Comparison of ENCODE assay signal across 1 cellular context in the genomic region with DNA sequence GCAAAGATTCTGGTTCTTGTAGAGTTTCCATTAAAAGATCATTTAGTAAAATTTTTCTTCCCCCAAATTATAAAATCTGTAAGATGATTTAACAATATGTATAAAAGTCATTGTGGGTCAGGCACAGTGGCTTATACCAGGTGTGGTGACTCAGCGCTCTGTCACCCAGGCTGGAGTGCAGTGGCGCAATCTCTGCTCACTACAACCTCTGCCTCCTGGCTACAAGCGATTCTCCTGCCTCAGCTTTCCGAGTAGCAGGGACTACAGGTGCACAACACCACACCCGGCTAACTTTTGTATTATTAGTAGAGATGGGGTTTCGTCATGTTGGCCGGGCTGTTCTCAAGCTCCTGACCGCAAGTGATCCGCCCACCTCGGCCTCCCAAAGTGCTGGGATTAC.
A peak's percentile ranks its signal among the peaks of the same experiment; 100 is the strongest.
TF ChIP-seq lines count a peak whose summit lies in the region.

No MANE protein-coding gene starts in this region.

TF ChIP-seq in HepG2, 621 proteins besides CTCF, POLR2A, EP300 and RAD21:
- TF ChIP-seq, protein P1, sequence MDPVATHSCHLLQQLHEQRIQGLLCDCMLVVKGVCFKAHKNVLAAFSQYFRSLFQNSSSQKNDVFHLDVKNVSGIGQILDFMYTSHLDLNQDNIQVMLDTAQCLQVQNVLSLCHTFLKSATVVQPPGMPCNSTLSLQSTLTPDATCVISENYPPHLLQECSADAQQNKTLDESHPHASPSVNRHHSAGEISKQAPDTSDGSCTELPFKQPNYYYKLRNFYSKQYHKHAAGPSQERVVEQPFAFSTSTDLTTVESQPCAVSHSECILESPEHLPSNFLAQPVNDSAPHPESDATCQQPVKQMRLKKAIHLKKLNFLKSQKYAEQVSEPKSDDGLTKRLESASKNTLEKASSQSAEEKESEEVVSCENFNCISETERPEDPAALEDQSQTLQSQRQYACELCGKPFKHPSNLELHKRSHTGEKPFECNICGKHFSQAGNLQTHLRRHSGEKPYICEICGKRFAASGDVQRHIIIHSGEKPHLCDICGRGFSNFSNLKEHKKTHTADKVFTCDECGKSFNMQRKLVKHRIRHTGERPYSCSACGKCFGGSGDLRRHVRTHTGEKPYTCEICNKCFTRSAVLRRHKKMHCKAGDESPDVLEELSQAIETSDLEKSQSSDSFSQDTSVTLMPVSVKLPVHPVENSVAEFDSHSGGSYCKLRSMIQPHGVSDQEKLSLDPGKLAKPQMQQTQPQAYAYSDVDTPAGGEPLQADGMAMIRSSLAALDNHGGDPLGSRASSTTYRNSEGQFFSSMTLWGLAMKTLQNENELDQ (CRISPR knock-in tag; IDR thresholded peaks at IDR 0.05; ENCODE audit: borderline replicate concordance): no peak
- TF ChIP-seq CEBPB (IDR thresholded peaks at IDR 0.05; ENCODE audit: borderline replicate concordance, low read depth, low read length) (peak; percentile 80; the same call in 1 of the 2 replicates), ZNF441 (CRISPR knock-in tag; IDR thresholded peaks at IDR 0.05; ENCODE audit: borderline replicate concordance) (no peak), TARDBP (CRISPR knock-in tag; IDR thresholded peaks at IDR 0.05) (no peak), ZBTB38 (CRISPR knock-in tag; IDR thresholded peaks at IDR 0.05) (no peak), CEBPG (CRISPR knock-in tag; IDR thresholded peaks at IDR 0.05) (peak; percentile 76), ZNF44 (CRISPR knock-in tag; IDR thresholded peaks at IDR 0.05) (no peak), MEIS2 (CRISPR knock-in tag; IDR thresholded peaks at IDR 0.05) (no peak), PLRG1 (conservative IDR thresholded peaks at IDR 0.05) (no peak), ZNF256 (CRISPR knock-in tag; conservative IDR thresholded peaks at IDR 0.05) (no peak), SPEN (CRISPR knock-in tag; IDR thresholded peaks at IDR 0.05; ENCODE audit: low read depth) (no peak), CHD4 (IDR thresholded peaks at IDR 0.05; ENCODE audit: borderline replicate concordance, low read length) (no peak), ZNF552 (CRISPR knock-in tag; IDR thresholded peaks at IDR 0.05; ENCODE audit: borderline replicate concordance) (no peak), NBN (conservative IDR thresholded peaks at IDR 0.05) (no peak), FOSL2 (CRISPR knock-in tag; IDR thresholded peaks at IDR 0.05) (peak; percentile 91), MAFF (IDR thresholded peaks at IDR 0.05; ENCODE audit: low read depth, low read length) (peak; percentile 9; the same call in 1 of the 2 replicates), NCOA5 (CRISPR knock-in tag; IDR thresholded peaks at IDR 0.05) (no peak), CC2D1A (CRISPR knock-in tag; IDR thresholded peaks at IDR 0.05) (no peak), ZNF317 (CRISPR knock-in tag; IDR thresholded peaks at IDR 0.05) (no peak), GATAD2A (CRISPR knock-in tag; IDR thresholded peaks at IDR 0.05) (no peak), MAFG (CRISPR knock-in tag; IDR thresholded peaks at IDR 0.05) (peak; percentile 63; the same call in 1 of the 2 replicates), NFE2 (CRISPR knock-in tag; IDR thresholded peaks at IDR 0.05) (peak; percentile 56; the same call in 1 of the 2 replicates), ZNF572 (CRISPR knock-in tag; IDR thresholded peaks at IDR 0.05) (no peak), ZNF607 (CRISPR knock-in tag; IDR thresholded peaks at IDR 0.05; ENCODE audit: borderline replicate concordance) (no peak), MAFK (conservative IDR thresholded peaks at IDR 0.05 in 1 of 2, IDR thresholded peaks at IDR 0.05 in 1 of 2; ENCODE audit: low read length in 2 of 2) (0 out of 4 replicates have a peak, but pooled peaks of 1 of the 2 experiments have one; percentile 8), RFX1 (IDR thresholded peaks at IDR 0.05) (no peak), ZNF251 (CRISPR knock-in tag; IDR thresholded peaks at IDR 0.05) (no peak), U2AF2 (IDR thresholded peaks at IDR 0.05; ENCODE audit: low read depth, low read length) (no peak), POLR2G (IDR thresholded peaks at IDR 0.05; ENCODE audit: low read depth, low read length) (no peak), PRPF4 (IDR thresholded peaks at IDR 0.05; ENCODE audit: low read depth, low read length, poor library complexity, severe bottlenecking) (no peak), ZNF329 (CRISPR knock-in tag; IDR thresholded peaks at IDR 0.05; ENCODE audit: low read depth) (no peak)
- TF ChIP-seq, protein P2, sequence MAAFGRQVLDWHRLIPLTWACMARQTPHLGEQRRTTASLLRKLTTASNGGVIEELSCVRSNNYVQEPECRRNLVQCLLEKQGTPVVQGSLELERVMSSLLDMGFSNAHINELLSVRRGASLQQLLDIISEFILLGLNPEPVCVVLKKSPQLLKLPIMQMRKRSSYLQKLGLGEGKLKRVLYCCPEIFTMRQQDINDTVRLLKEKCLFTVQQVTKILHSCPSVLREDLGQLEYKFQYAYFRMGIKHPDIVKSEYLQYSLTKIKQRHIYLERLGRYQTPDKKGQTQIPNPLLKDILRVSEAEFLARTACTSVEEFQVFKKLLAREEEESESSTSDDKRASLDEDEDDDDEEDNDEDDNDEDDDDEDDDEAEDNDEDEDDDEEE (CRISPR knock-in tag; IDR thresholded peaks at IDR 0.05): no peak
- TF ChIP-seq, protein P3, sequence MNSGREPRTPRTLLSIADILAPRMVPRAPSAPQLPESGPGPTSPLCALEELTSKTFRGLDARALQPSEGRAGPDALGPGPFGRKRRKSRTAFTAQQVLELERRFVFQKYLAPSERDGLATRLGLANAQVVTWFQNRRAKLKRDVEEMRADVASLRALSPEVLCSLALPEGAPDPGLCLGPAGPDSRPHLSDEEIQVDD (CRISPR knock-in tag; IDR thresholded peaks at IDR 0.05; ENCODE audit: borderline replicate concordance): no peak
- TF ChIP-seq, protein P4, sequence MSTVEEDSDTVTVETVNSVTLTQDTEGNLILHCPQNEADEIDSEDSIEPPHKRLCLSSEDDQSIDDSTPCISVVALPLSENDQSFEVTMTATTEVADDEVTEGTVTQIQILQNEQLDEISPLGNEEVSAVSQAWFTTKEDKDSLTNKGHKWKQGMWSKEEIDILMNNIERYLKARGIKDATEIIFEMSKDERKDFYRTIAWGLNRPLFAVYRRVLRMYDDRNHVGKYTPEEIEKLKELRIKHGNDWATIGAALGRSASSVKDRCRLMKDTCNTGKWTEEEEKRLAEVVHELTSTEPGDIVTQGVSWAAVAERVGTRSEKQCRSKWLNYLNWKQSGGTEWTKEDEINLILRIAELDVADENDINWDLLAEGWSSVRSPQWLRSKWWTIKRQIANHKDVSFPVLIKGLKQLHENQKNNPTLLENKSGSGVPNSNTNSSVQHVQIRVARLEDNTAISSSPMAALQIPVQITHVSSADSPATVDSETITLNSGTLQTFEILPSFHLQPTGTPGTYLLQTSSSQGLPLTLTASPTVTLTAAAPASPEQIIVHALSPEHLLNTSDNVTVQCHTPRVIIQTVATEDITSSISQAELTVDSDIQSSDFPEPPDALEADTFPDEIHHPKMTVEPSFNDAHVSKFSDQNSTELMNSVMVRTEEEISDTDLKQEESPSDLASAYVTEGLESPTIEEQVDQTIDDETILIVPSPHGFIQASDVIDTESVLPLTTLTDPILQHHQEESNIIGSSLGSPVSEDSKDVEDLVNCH (CRISPR knock-in tag; IDR thresholded peaks at IDR 0.05): no peak
- TF ChIP-seq, protein P5, sequence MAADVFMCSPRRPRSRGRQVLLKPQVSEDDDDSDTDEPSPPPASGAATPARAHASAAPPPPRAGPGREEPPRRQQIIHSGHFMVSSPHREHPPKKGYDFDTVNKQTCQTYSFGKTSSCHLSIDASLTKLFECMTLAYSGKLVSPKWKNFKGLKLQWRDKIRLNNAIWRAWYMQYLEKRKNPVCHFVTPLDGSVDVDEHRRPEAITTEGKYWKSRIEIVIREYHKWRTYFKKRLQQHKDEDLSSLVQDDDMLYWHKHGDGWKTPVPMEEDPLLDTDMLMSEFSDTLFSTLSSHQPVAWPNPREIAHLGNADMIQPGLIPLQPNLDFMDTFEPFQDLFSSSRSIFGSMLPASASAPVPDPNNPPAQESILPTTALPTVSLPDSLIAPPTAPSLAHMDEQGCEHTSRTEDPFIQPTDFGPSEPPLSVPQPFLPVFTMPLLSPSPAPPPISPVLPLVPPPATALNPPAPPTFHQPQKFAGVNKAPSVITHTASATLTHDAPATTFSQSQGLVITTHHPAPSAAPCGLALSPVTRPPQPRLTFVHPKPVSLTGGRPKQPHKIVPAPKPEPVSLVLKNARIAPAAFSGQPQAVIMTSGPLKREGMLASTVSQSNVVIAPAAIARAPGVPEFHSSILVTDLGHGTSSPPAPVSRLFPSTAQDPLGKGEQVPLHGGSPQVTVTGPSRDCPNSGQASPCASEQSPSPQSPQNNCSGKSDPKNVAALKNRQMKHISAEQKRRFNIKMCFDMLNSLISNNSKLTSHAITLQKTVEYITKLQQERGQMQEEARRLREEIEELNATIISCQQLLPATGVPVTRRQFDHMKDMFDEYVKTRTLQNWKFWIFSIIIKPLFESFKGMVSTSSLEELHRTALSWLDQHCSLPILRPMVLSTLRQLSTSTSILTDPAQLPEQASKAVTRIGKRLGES (CRISPR knock-in tag; IDR thresholded peaks at IDR 0.05; ENCODE audit: borderline replicate concordance): no peak
- TF ChIP-seq, protein P6, sequence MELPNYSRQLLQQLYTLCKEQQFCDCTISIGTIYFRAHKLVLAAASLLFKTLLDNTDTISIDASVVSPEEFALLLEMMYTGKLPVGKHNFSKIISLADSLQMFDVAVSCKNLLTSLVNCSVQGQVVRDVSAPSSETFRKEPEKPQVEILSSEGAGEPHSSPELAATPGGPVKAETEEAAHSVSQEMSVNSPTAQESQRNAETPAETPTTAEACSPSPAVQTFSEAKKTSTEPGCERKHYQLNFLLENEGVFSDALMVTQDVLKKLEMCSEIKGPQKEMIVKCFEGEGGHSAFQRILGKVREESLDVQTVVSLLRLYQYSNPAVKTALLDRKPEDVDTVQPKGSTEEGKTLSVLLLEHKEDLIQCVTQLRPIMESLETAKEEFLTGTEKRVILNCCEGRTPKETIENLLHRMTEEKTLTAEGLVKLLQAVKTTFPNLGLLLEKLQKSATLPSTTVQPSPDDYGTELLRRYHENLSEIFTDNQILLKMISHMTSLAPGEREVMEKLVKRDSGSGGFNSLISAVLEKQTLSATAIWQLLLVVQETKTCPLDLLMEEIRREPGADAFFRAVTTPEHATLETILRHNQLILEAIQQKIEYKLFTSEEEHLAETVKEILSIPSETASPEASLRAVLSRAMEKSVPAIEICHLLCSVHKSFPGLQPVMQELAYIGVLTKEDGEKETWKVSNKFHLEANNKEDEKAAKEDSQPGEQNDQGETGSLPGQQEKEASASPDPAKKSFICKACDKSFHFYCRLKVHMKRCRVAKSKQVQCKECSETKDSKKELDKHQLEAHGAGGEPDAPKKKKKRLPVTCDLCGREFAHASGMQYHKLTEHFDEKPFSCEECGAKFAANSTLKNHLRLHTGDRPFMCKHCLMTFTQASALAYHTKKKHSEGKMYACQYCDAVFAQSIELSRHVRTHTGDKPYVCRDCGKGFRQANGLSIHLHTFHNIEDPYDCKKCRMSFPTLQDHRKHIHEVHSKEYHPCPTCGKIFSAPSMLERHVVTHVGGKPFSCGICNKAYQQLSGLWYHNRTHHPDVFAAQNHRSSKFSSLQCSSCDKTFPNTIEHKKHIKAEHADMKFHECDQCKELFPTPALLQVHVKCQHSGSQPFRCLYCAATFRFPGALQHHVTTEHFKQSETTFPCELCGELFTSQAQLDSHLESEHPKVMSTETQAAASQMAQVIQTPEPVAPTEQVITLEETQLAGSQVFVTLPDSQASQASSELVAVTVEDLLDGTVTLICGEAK (IDR thresholded peaks at IDR 0.05): no peak
- TF ChIP-seq, protein P6 (CRISPR knock-in tag; IDR thresholded peaks at IDR 0.05): no peak
- TF ChIP-seq, protein P7, sequence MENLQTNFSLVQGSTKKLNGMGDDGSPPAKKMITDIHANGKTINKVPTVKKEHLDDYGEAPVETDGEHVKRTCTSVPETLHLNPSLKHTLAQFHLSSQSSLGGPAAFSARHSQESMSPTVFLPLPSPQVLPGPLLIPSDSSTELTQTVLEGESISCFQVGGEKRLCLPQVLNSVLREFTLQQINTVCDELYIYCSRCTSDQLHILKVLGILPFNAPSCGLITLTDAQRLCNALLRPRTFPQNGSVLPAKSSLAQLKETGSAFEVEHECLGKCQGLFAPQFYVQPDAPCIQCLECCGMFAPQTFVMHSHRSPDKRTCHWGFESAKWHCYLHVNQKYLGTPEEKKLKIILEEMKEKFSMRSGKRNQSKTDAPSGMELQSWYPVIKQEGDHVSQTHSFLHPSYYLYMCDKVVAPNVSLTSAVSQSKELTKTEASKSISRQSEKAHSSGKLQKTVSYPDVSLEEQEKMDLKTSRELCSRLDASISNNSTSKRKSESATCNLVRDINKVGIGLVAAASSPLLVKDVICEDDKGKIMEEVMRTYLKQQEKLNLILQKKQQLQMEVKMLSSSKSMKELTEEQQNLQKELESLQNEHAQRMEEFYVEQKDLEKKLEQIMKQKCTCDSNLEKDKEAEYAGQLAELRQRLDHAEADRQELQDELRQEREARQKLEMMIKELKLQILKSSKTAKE (CRISPR knock-in tag; IDR thresholded peaks at IDR 0.05; ENCODE audit: borderline replicate concordance): no peak
